11 cellular contexts compared by ENCODE assay signal in genomic region chr7:102169651-102170416, GRCh38.
DNase-seq lines count a peak whose midpoint lies in the region; ATAC-seq, FAIRE-seq and TF ChIP-seq lines count a peak whose summit lies in the region.
"Had no signal": no experiment of that assay in that cellular context is flagged by ENCODE, and none has a peak within 500 bp of the region (broad histone marks: within the 10 kb centered on the region; RNA-seq: fewer than 3 reads in every experiment).

No MANE protein-coding gene starts in this region.

- peaks cover 13% of the 10 kb centered on the region for H3K36me3 Mint-ChIP-seq in effector memory CD8-positive, alpha-beta T cell (ENCODE audit: insufficient read depth)

- H3K4me1 ChIP-seq in ACC112 (ENCODE audit: control insufficient read depth, insufficient read depth, low read length, unreplicated experiment) (peaks cover 10% of the 10 kb centered on the region), osteoblast (ENCODE audit: insufficient read depth, low read length) (peaks cover 16% of the 10 kb centered on the region)

- H3K9me3 Mint-ChIP-seq in effector memory CD8-positive, alpha-beta T cell: no peaks in the 10 kb centered on the region

- peak; percentile 16 for DNase-seq in RPMI7951 (ENCODE audit: low read depth)
- DNase-seq in fibroblast of mammary gland (ENCODE audit: low read depth): peak; percentile 14
- DNase-seq in osteoblast (ENCODE audit: insufficient read length, low spot score, missing footprints): no peak
- no peak for DNase-seq in D721Med (ENCODE audit: insufficient read length, low spot score)
- no peak for DNase-seq in hippocampal formation (lab: John Stamatoyannopoulos, UW)
- DNase-seq in effector memory CD8-positive, alpha-beta T cell: no peak
- DNase-seq in OCI-M1 (lab: John Stamatoyannopoulos, UW): no peak
- DNase-seq: effector CD4-positive, alpha-beta T cell; NCI-H1436 treated with DMSO at 0.1 percent for 48 hours; occipital lobe had no signal

- H3K4me3 ChIP-seq in ACC112 (ENCODE audit: low read depth, low read length) (peak overlapping the region; percentile 64), fibroblast of mammary gland (ENCODE audit: control insufficient read depth, low read depth, low read length) (no peak overlapping the region), osteoblast (ENCODE audit: insufficient read depth, low read length) (peak overlapping the region; percentile 42)

- no peak for TF ChIP-seq CTCF in fibroblast of mammary gland (conservative IDR thresholded peaks at IDR 0.05; ENCODE audit: control insufficient read depth, insufficient read depth, low read depth, low read length)
- no peak for TF ChIP-seq CTCF in osteoblast (IDR thresholded peaks at IDR 0.05; ENCODE audit: extremely low read depth, low read depth, low read length)
- TF ChIP-seq CTCF in D721Med (IDR thresholded peaks at IDR 0.05; ENCODE audit: insufficient read depth, missing control alignments): no peak

- H3K27me3 ChIP-seq in ACC112 (ENCODE audit: insufficient read depth, low read length) (no peaks in the 10 kb centered on the region), osteoblast (ENCODE audit: insufficient read depth, low read length) (no peaks in the 10 kb centered on the region)

- no peak for ATAC-seq in effector memory CD8-positive, alpha-beta T cell (replicated peaks)

- H3K79me2 ChIP-seq in ACC112 (ENCODE audit: control insufficient read depth, insufficient read depth, low read length, unreplicated experiment) (no peaks in the 10 kb centered on the region), osteoblast (ENCODE audit: insufficient read depth, low read length) (no peaks in the 10 kb centered on the region)

- no peak for FAIRE-seq in D721Med (lab: Jason Lieb, UNC)

- peak overlapping the region; percentile 67 for H3K4me2 ChIP-seq in osteoblast (ENCODE audit: insufficient read depth, low read length)

- H3K27ac ChIP-seq in ACC112 (ENCODE audit: low read depth, low read length) (peak overlapping the region; percentile 86), osteoblast (ENCODE audit: low read depth, low read length) (peak overlapping the region; percentile 83)

- H3K4me3 Mint-ChIP-seq in effector memory CD8-positive, alpha-beta T cell: no peak overlapping the region

- H3K9me3 ChIP-seq in osteoblast (ENCODE audit: low read depth, low read length): no peaks in the 10 kb centered on the region

- H3K36me3 ChIP-seq in ACC112 (ENCODE audit: insufficient read depth, low read length) (no peaks in the 10 kb centered on the region), osteoblast (ENCODE audit: insufficient read depth, low read length) (no peaks in the 10 kb centered on the region)

- no peak overlapping the region for H3K27ac Mint-ChIP-seq in effector memory CD8-positive, alpha-beta T cell

- H3K4me1 Mint-ChIP-seq in effector memory CD8-positive, alpha-beta T cell (ENCODE audit: low read depth in 2 of 2): no peaks in the 10 kb centered on the region

- no peak overlapping the region for H2AFZ ChIP-seq in ACC112 (ENCODE audit: low read length, unreplicated experiment)
- H2AFZ ChIP-seq in osteoblast (ENCODE audit: low read length): no peak overlapping the region

- H4K20me1 ChIP-seq in osteoblast (ENCODE audit: insufficient read depth, low read length): no peaks in the 10 kb centered on the region

- H3K27me3 Mint-ChIP-seq in effector memory CD8-positive, alpha-beta T cell: no peaks in the 10 kb centered on the region

Comparison
In these comparisons a context has a peak if more than half of its experiments do, and no peak if none do; other contexts are left out.
1. DNase-seq: peak in RPMI7951 (single experiment) and fibroblast of mammary gland (single experiment); none in osteoblast (single experiment), D721Med (single experiment), hippocampal formation (0 of 2), effector memory CD8-positive, alpha-beta T cell (0 of 3) and OCI-M1 (single experiment).